Comparison of ENCODE assay signal across 10 cellular contexts in the genomic region with DNA sequence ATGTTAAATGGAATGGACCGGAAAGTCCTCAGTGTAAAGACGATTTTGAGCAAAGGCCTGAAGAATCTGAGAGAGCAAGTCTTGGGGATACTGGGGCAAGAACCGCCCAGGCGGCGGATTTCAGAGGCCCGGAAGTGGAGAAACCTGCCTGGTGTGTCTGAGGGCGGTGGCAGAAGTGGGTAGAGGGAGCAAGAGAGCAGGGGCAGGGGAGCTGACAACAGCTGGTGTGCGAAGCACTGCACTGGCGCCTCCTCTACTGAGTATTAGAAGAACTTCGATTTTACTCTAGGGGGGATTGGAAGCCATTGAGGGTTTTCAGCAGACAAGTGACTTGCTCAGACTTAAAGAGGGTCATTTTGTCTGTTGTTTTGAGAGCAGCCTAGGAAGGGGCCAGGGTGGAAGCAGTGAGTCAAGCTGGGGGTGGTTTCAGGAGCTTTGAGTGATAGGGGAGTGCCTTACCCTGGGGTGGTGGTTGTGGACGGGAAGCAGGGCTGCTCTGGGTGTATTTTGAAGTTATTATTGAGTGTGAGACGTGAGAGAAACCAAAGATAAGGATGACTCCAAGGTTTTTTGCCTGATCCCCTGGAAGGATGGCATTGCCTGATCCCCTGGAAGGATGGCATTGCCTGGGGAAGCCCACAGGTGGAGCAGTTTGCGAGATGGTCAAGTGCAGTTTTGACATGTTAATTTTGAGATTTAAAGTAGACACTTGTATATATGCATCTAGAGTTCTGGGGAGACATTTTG. TPM values are rescaled to one million over a fixed set of nuclear protein-coding genes. Genes with fewer than 3 reads are reported as not detected.
DNase-seq lines count a peak whose midpoint lies in the region; ATAC-seq and TF ChIP-seq lines count a peak whose summit lies in the region.
"Had no signal": no experiment of that assay in that cellular context is flagged by ENCODE, and none has a peak within 500 bp of the region (broad histone marks: within the 10 kb centered on the region; RNA-seq: fewer than 3 reads in every experiment).

No MANE protein-coding gene starts in this region.

- H3K9me3 ChIP-seq in PC-3 (ENCODE audit: low read length) (no peaks in the 10 kb centered on the region), Peyer's patch (no peaks in the 10 kb centered on the region)
- H3K9me3 ChIP-seq: neutrophil had no signal

- H3K4me3 ChIP-seq in PC-3 (ENCODE audit: low read length) (no peak overlapping the region), Peyer's patch (no peak overlapping the region)

- CTCF ChIA-PET in PC-3 (lab: Charles Lee) = interaction anchor here (0.5 kb wide), 1 partner anchor 85 kb away, joined by 3 read pairs; no protein-coding TSS in a partner anchor

- no peaks in the 10 kb centered on the region for H3K27me3 ChIP-seq in PC-3 (ENCODE audit: low read length)
- H3K27me3 ChIP-seq in Peyer's patch = no peaks in the 10 kb centered on the region
- H3K27me3 ChIP-seq: neutrophil had no signal

- H2AFZ ChIP-seq in PC-3 (ENCODE audit: low read length) = no peak overlapping the region

- no peak for DNase-seq in activated CD4-positive, CD25-positive, alpha-beta regulatory T cell treated with anti-CD3 and anti-CD28 coated beads, Interleukin-2, amount 50 U/mL, for 72 hours
- DNase-seq in PC-3 = no peak
- peak; percentile 38 for DNase-seq in activated naive CD8-positive, alpha-beta T cell treated with anti-CD3 and anti-CD28 coated beads, Interleukin-2, amount 50 U/mL, for 24 hours
- peak; percentile 30 to 46 for DNase-seq in stimulated activated CD8-positive, alpha-beta memory T cell treated with anti-CD3 and anti-CD28 coated beads, Interleukin-7, amount 100 ng/mL, for 48 hours (ENCODE audit: extremely low read depth in 1 of 2, low read depth in 1 of 2)
- no peak for DNase-seq in NCI-H187 treated with DMSO at 0.1 percent for 48 hours (lab: John Stamatoyannopoulos, UW)
- DNase-seq in Peyer's patch = no peak
- no peak for DNase-seq in NCI-H2196 treated with DMSO at 0.1 percent for 48 hours (lab: John Stamatoyannopoulos, UW; ENCODE audit: unreplicated experiment)

- H3K27ac ChIP-seq in PC-3 (ENCODE audit: low read length) (no peak overlapping the region), Peyer's patch (no peak overlapping the region)
- H3K27ac ChIP-seq: neutrophil had no signal

- H3K36me3 Mint-ChIP-seq in activated naive CD8-positive, alpha-beta T cell treated with anti-CD3 and anti-CD28 coated beads, Interleukin-2, amount 50 U/mL, for 24 hours (ENCODE audit: low read depth) = peaks cover 41% of the 10 kb centered on the region

- H3F3A ChIP-seq in PC-3 (ENCODE audit: low read length, unreplicated experiment) = no peaks in the 10 kb centered on the region

- no peaks in the 10 kb centered on the region for H4K20me1 ChIP-seq in PC-3 (ENCODE audit: low read length)

- H3K4me2 ChIP-seq in PC-3 (ENCODE audit: low read length) = no peak overlapping the region

- H3K4me3 Mint-ChIP-seq in activated naive CD8-positive, alpha-beta T cell treated with anti-CD3 and anti-CD28 coated beads, Interleukin-2, amount 50 U/mL, for 24 hours = peak overlapping the region; percentile 9
- H3K4me3 Mint-ChIP-seq: stimulated activated naive B cell treated with anti-CD40 and anti-IgM and Interleukin-4, amounts not matched to agents 10 μg/mL and 1 μg/mL and 100 μg/mL, for 72 hours had no signal

- POLR2A ChIA-PET in PC-3 (lab: Charles Lee; ENCODE audit: unreplicated experiment) = no interaction called here

- peak overlapping the region; percentile 71 for H3K27ac Mint-ChIP-seq in activated naive CD8-positive, alpha-beta T cell treated with anti-CD3 and anti-CD28 coated beads, Interleukin-2, amount 50 U/mL, for 24 hours
- H3K27ac Mint-ChIP-seq: stimulated activated naive B cell treated with anti-CD40 and anti-IgM and Interleukin-4, amounts not matched to agents 10 μg/mL and 1 μg/mL and 100 μg/mL, for 72 hours had no signal

- no peak for TF ChIP-seq CTCF in PC-3 (conservative IDR thresholded peaks at IDR 0.05; ENCODE audit: low read depth, low read length)
- TF ChIP-seq CTCF in Peyer's patch (IDR thresholded peaks at IDR 0.05) = no peak

- H3K36me3 ChIP-seq in PC-3 (ENCODE audit: low read depth, low read length) = peaks cover 10% of the 10 kb centered on the region; the same call in 1 of the 2 replicates
- peaks cover 0 to 32% (median 0%) of the 10 kb centered on the region in 3 donors for H3K36me3 ChIP-seq in Peyer's patch

- H3K4me1 ChIP-seq in PC-3 (ENCODE audit: insufficient read depth, low read length) (no peaks in the 10 kb centered on the region), Peyer's patch (no peaks in the 10 kb centered on the region)

- no peaks in the 10 kb centered on the region for H3K9me3 Mint-ChIP-seq in activated naive CD8-positive, alpha-beta T cell treated with anti-CD3 and anti-CD28 coated beads, Interleukin-2, amount 50 U/mL, for 24 hours
- H3K9me3 Mint-ChIP-seq: stimulated activated naive B cell treated with anti-CD40 and anti-IgM and Interleukin-4, amounts not matched to agents 10 μg/mL and 1 μg/mL and 100 μg/mL, for 72 hours had no signal

- no peaks in the 10 kb centered on the region for H3K79me2 ChIP-seq in PC-3 (ENCODE audit: low read length)

- H3K9ac ChIP-seq in PC-3 (ENCODE audit: low read length) = no peak overlapping the region

- no peaks in the 10 kb centered on the region for H3K27me3 Mint-ChIP-seq in activated naive CD8-positive, alpha-beta T cell treated with anti-CD3 and anti-CD28 coated beads, Interleukin-2, amount 50 U/mL, for 24 hours
- H3K27me3 Mint-ChIP-seq: stimulated activated naive B cell treated with anti-CD40 and anti-IgM and Interleukin-4, amounts not matched to agents 10 μg/mL and 1 μg/mL and 100 μg/mL, for 72 hours had no signal

- BruUV-seq in PC-3 (replicated peaks; lab: Mats Ljungman, UMichigan) = no TSS peak

- H3K4me1 Mint-ChIP-seq in activated naive CD8-positive, alpha-beta T cell treated with anti-CD3 and anti-CD28 coated beads, Interleukin-2, amount 50 U/mL, for 24 hours = peaks cover 14% of the 10 kb centered on the region
- H3K4me1 Mint-ChIP-seq: stimulated activated naive B cell treated with anti-CD40 and anti-IgM and Interleukin-4, amounts not matched to agents 10 μg/mL and 1 μg/mL and 100 μg/mL, for 72 hours had no signal

- no peak for TF ChIP-seq POLR2A in Peyer's patch (IDR thresholded peaks at IDR 0.05)

- no peaks in the 10 kb centered on the region for H3K9me2 ChIP-seq in PC-3 (replicated peaks; ENCODE audit: low read length)

- intact Hi-C loops in PC-3 (cut with micrococcal nuclease) = loop anchor here (2.0 kb wide), 1 partner anchor 72 kb away; no protein-coding TSS in a partner anchor

- ATAC-seq in activated CD4-positive, CD25-positive, alpha-beta regulatory T cell treated with anti-CD3 and anti-CD28 coated beads, Interleukin-2, amount 50 U/mL, for 24 hours = peak; percentile 80 to 84
- ATAC-seq in PC-3 = peak; percentile 64
- peak; percentile 99 for ATAC-seq in activated naive CD8-positive, alpha-beta T cell treated with anti-CD3 and anti-CD28 coated beads, Interleukin-2, amount 50 U/mL, for 24 hours

RNA-seq across cellular contexts. Expression of gene ZNF236, which starts 52.5 kb away (rescaled TPM):
- total RNA-seq in PC-3 (2014; rRNA removed) (7.7 and 8.8 TPM in 2 replicates), Peyer's patch (10 to 100 TPM; 13.8 to 57.8 (median 27.7) TPM)

Comparison
In these comparisons a context has a peak if more than half of its experiments do, and no peak if none do; other contexts are left out.
1. DNase-seq: peak in activated naive CD8-positive, alpha-beta T cell treated with anti-CD3 and anti-CD28 coated beads, Interleukin-2, amount 50 U/mL, for 24 hours (single experiment) and stimulated activated CD8-positive, alpha-beta memory T cell treated with anti-CD3 and anti-CD28 coated beads, Interleukin-7, amount 100 ng/mL, for 48 hours (2 of 2); none in activated CD4-positive, CD25-positive, alpha-beta regulatory T cell treated with anti-CD3 and anti-CD28 coated beads, Interleukin-2, amount 50 U/mL, for 72 hours (single experiment), PC-3 (single experiment), NCI-H187 treated with DMSO at 0.1 percent for 48 hours (single experiment), Peyer's patch (0 of 3) and NCI-H2196 treated with DMSO at 0.1 percent for 48 hours (single experiment).
2. Peak in every context shown above with its lines, with median percentiles within 50 percentile points of each other: ATAC-seq.